19 cellular contexts compared by ENCODE assay signal in the genomic region with DNA sequence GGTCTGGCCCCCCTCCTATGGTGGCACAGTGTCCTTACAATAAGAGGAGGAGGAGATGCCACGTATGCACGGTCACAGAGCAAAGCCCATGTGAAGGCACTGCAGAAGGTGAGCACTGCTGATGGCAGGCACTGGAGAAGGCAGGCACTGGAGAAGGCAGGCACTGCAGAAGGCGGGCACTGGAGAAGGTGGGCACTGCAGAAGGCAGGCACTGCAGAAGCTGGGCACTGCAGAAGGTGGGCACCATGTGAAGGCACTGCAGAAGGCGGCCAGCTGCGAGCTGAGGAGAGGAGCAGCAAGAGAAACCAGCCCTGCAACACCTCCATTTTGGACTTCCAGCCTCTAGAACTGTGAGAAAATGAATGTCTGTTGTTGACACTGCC. TPM values are rescaled to one million over a fixed set of nuclear protein-coding genes. Genes with fewer than 3 reads are reported as not detected.
A peak's percentile ranks its signal among the peaks of the same experiment; 100 is the strongest.
DNase-seq lines count a peak whose midpoint lies in the region; ATAC-seq and TF ChIP-seq lines count a peak whose summit lies in the region.
"Had no signal": no experiment of that assay in that cellular context is flagged by ENCODE, and none has a peak within 500 bp of the region (broad histone marks: within the 10 kb centered on the region; RNA-seq: fewer than 3 reads in every experiment).

No MANE protein-coding gene starts in this region.

- peak overlapping the region in 5 of 10 donors; percentile 23 to 82 (median 50) for H3K4me3 Mint-ChIP-seq in naive thymus-derived CD8-positive, alpha-beta T cell

- H3K9me3 Mint-ChIP-seq in activated naive CD4-positive, alpha-beta T cell treated with anti-CD3 and anti-CD28 coated beads, Interleukin-2, amount 50 U/mL, for 72 hours, result no peaks in the 10 kb centered on the region
- H3K9me3 Mint-ChIP-seq in naive thymus-derived CD8-positive, alpha-beta T cell, result no peaks in the 10 kb centered on the region

- H3K4me2 ChIP-seq in KMS-11, result peak overlapping the region; percentile 100

- no peaks in the 10 kb centered on the region for H3K27me3 Mint-ChIP-seq in naive thymus-derived CD8-positive, alpha-beta T cell

- peaks cover 0 to 8% of the 10 kb centered on the region in 2 donors for H3K36me3 Mint-ChIP-seq in activated naive CD4-positive, alpha-beta T cell treated with anti-CD3 and anti-CD28 coated beads, Interleukin-2, amount 50 U/mL, for 72 hours
- no peaks in the 10 kb centered on the region for H3K36me3 Mint-ChIP-seq in naive thymus-derived CD8-positive, alpha-beta T cell

- no peak for ATAC-seq in activated naive CD4-positive, alpha-beta T cell treated with anti-CD3 and anti-CD28 coated beads, Interleukin-2, amount 50 U/mL, for 72 hours
- no peak for ATAC-seq in naive thymus-derived CD8-positive, alpha-beta T cell
- ATAC-seq in HG03175 (IDR thresholded peaks at IDR 0.05; ENCODE audit: unreplicated experiment) (no peak), HG03571 (IDR thresholded peaks at IDR 0.05; ENCODE audit: unreplicated experiment) (no peak)
- ATAC-seq: SK-N-SH treated with all-trans-retinoic acid at 6 μM for 48 hours had no signal

- no peaks in the 10 kb centered on the region for H4K20me1 ChIP-seq in KMS-11 (ENCODE audit: insufficient read depth)

- peaks cover 22 to 48% (median 32%) of the 10 kb centered on the region in 4 donors for H3K4me1 Mint-ChIP-seq in naive thymus-derived CD8-positive, alpha-beta T cell

- H3K27me3 ChIP-seq in KMS-11 (ENCODE audit: insufficient read depth, low read depth), result no peaks in the 10 kb centered on the region
- H3K27me3 ChIP-seq: suprapubic skin had no signal

- POLR2A ChIA-PET in naive thymus-derived CD8-positive, alpha-beta T cell (lab: Charles Lee), result interaction anchor here (1.4 to 1.5 kb wide), 2 partner anchors 45 to 46 kb away, joined by 4 to 6 read pairs; partner anchors contain the start of gene MEX3C

- DNase-seq in activated CD8-positive, alpha-beta memory T cell treated with anti-CD3 and anti-CD28 coated beads for 24 hours, result peak; percentile 67
- no peak for DNase-seq in activated CD8-positive, alpha-beta memory T cell treated with anti-CD3 and anti-CD28 coated beads, Interleukin-2, amount 50 U/mL, for 4 hours
- no peak for DNase-seq in activated naive CD4-positive, alpha-beta T cell treated with anti-CD3 and anti-CD28 coated beads, Interleukin-2, amount 50 U/mL, for 72 hours (ENCODE audit: low spot score in 2 of 2)
- no peak for DNase-seq in naive thymus-derived CD8-positive, alpha-beta T cell
- DNase-seq in SK-N-DZ (ENCODE audit: low spot score), result no peak
- DNase-seq: anterior cingulate cortex; cerebellar nuclear complex; DMS79; effector CD8-positive, alpha-beta T cell; Kasumi-1; left ventricle myocardium inferior; NCI-H1105; NCI-H2081 treated with DMSO at 0.1 percent for 48 hours; occipital lobe had no signal

- peak overlapping the region; percentile 23 for H3K4me3 ChIP-seq in KMS-11 (IDR thresholded peaks at IDR 0.05; ENCODE audit: insufficient read depth, low read depth, low read length)
- H3K4me3 ChIP-seq: left ventricle myocardium inferior, suprapubic skin had no signal

- H3K36me3 ChIP-seq in KMS-11 (ENCODE audit: insufficient read depth), result no peaks in the 10 kb centered on the region
- H3K36me3 ChIP-seq: left ventricle myocardium inferior, suprapubic skin had no signal

- H3K9ac ChIP-seq in KMS-11, result peak overlapping the region; percentile 91; the same call in 1 of the 2 replicates

- peak overlapping the region; percentile 27 for H2AFZ ChIP-seq in KMS-11 (ENCODE audit: low read depth)

- peaks cover 65% of the 10 kb centered on the region for H3K4me1 ChIP-seq in KMS-11 (ENCODE audit: low read depth, poor library complexity, severe bottlenecking)
- H3K4me1 ChIP-seq: left ventricle myocardium inferior, suprapubic skin had no signal

- H3K79me2 ChIP-seq in KMS-11 (ENCODE audit: insufficient read depth, low read depth), result no peaks in the 10 kb centered on the region

- peak overlapping the region; percentile 98 to 100 for H3K27ac Mint-ChIP-seq in activated naive CD4-positive, alpha-beta T cell treated with anti-CD3 and anti-CD28 coated beads, Interleukin-2, amount 50 U/mL, for 72 hours
- peak overlapping the region in 7 of 10 donors; percentile 20 to 91 (median 83) for H3K27ac Mint-ChIP-seq in naive thymus-derived CD8-positive, alpha-beta T cell

- TF ChIP-seq CTCF in KMS-11 (conservative IDR thresholded peaks at IDR 0.05; ENCODE audit: low read depth, low read length), result no peak

- peak overlapping the region; percentile 99 for H3K27ac ChIP-seq in KMS-11
- H3K27ac ChIP-seq: left ventricle myocardium inferior, suprapubic skin had no signal

RNA-seq across cellular contexts. Expression of gene MEX3C, which starts 46.3 kb away (rescaled TPM):
- total RNA-seq in activated naive CD4-positive, alpha-beta T cell treated with anti-CD3 and anti-CD28 coated beads, Interleukin-2, amount 50 U/mL, for 72 hours, result 10 to 100 TPM; 59.0 to 82.5 TPM
- total RNA-seq in naive thymus-derived CD8-positive, alpha-beta T cell, result 10 to 100 TPM; 54.3 to 57.6 TPM
- polyA plus RNA-seq in naive thymus-derived CD8-positive, alpha-beta T cell, result 1 to 10 TPM; 1.7 to 7.4 (median 6.9) TPM
- polyA plus RNA-seq in SK-N-DZ (2014; cell fraction: cytosol; rRNA removed), result 35.4 and 47.4 TPM in 2 replicates
- polyA plus RNA-seq in SK-N-DZ (2014; cell fraction: nucleus; rRNA removed), result 18.8 and 26.5 TPM in 2 replicates
